In genomic region chr11:87353904-87354303, GRCh38 we compare ENCODE assay signal across 18 cellular contexts.
A peak's percentile ranks its signal among the peaks of the same experiment; 100 is the strongest.
DNase-seq lines count a peak whose midpoint lies in the region; ATAC-seq and TF ChIP-seq lines count a peak whose summit lies in the region.
"Had no signal": no experiment of that assay in that cellular context is flagged by ENCODE, and none has a peak within 500 bp of the region (broad histone marks: within the 10 kb centered on the region; RNA-seq: fewer than 3 reads in every experiment).

No MANE protein-coding gene starts in this region.

- H3K27me3 ChIP-seq in heart left ventricle = no peaks in the 10 kb centered on the region
- no peaks in the 10 kb centered on the region for H3K27me3 ChIP-seq in Karpas-422 (ENCODE audit: low read length)
- H3K27me3 ChIP-seq in ascending aorta = no peaks in the 10 kb centered on the region
- H3K27me3 ChIP-seq in osteoblast (ENCODE audit: insufficient read depth, low read length) = no peaks in the 10 kb centered on the region

- ATAC-seq in heart left ventricle = peak in 3 of 4 donors; percentile 12 to 45 (median 33)
- ATAC-seq in Right ventricle myocardium superior (ENCODE audit: poor library complexity) = no peak
- no peak for ATAC-seq in HG03571 (IDR thresholded peaks at IDR 0.05; ENCODE audit: unreplicated experiment)

- TF ChIP-seq POLR2A in heart left ventricle (IDR thresholded peaks at IDR 0.05) = no peak

- DNase-seq in heart left ventricle (peak in 1 of 5 donors; percentile 22), Right ventricle myocardium superior (no peak), Karpas-422 (no peak), ascending aorta (ENCODE audit: low spot score in 2 of 2) (no peak), osteoblast (ENCODE audit: insufficient read length, low spot score, missing footprints) (no peak), NCI-H128 (lab: John Stamatoyannopoulos, UW; ENCODE audit: unreplicated experiment) (no peak), NCI-H2029 treated with DMSO at 0.1 percent for 48 hours (lab: John Stamatoyannopoulos, UW) (no peak)
- DNase-seq: 8988T; Calu3; CD4-positive, alpha-beta T cell; EL; KG1; NCI-H1436 treated with DMSO at 0.1 percent for 48 hours; NCI-H446 treated with DMSO at 0.1 percent for 48 hours; PC-3; RPMI8226 had no signal

- H2AFZ ChIP-seq in Karpas-422 (ENCODE audit: low read length) (peak overlapping the region; percentile 5; the same call in 1 of the 2 replicates), osteoblast (ENCODE audit: low read length) (peak overlapping the region; percentile 7)

- 44 to 85% (median 65%) methylated on average over 1 of the region's 1 CpG for WGBS in heart left ventricle, 4 donors

- H3K9me2 ChIP-seq in Karpas-422 (replicated peaks; ENCODE audit: insufficient read depth, low read length) = no peaks in the 10 kb centered on the region

- no peaks in the 10 kb centered on the region for H3K79me2 ChIP-seq in Karpas-422 (ENCODE audit: low read length)
- no peaks in the 10 kb centered on the region for H3K79me2 ChIP-seq in osteoblast (ENCODE audit: insufficient read depth, low read length)

- peaks cover 0 to 50% (median 18%) of the 10 kb centered on the region in 12 donors for H3K4me1 ChIP-seq in heart left ventricle
- peaks cover 98% of the 10 kb centered on the region for H3K4me1 ChIP-seq in Karpas-422 (ENCODE audit: low read length)
- H3K4me1 ChIP-seq in ascending aorta = peaks cover 0 to 15% of the 10 kb centered on the region in 2 donors
- peaks cover 8% of the 10 kb centered on the region for H3K4me1 ChIP-seq in osteoblast (ENCODE audit: insufficient read depth, low read length)

- intact Hi-C loops in heart left ventricle (cut with DNase I) (loop anchor here (1.0 to 10.0 kb wide), 7 partner anchors 67 to 1201 kb away; partner anchors contain the start of gene CTSC (in 1 of the 10)), Right ventricle myocardium superior (cut with DNase I) (loop anchor here (2.0 kb wide), 1 partner anchor 67 kb away; no protein-coding TSS in a partner anchor), ascending aorta (cut with DNase I) (loop anchor here (1.0 to 5.0 kb wide), 3 partner anchors 67 to 1191 kb away; no protein-coding TSS in a partner anchor)

- no peak overlapping the region for H3K4me3 ChIP-seq in heart left ventricle
- H3K4me3 ChIP-seq in Karpas-422 (ENCODE audit: low read length) = no peak overlapping the region
- no peak overlapping the region for H3K4me3 ChIP-seq in ascending aorta
- no peak overlapping the region for H3K4me3 ChIP-seq in osteoblast (ENCODE audit: insufficient read depth, low read length)
- H3K4me3 ChIP-seq: GM12878 had no signal

- H3K9me3 ChIP-seq in heart left ventricle (no peaks in the 10 kb centered on the region), Karpas-422 (ENCODE audit: low read length) (no peaks in the 10 kb centered on the region), ascending aorta (no peaks in the 10 kb centered on the region), osteoblast (ENCODE audit: low read depth, low read length) (no peaks in the 10 kb centered on the region)

- no peaks in the 10 kb centered on the region for H3K36me3 ChIP-seq in heart left ventricle
- H3K36me3 ChIP-seq in Karpas-422 (ENCODE audit: insufficient read depth, low read length) = no peaks in the 10 kb centered on the region
- H3K36me3 ChIP-seq in ascending aorta = no peaks in the 10 kb centered on the region
- no peaks in the 10 kb centered on the region for H3K36me3 ChIP-seq in osteoblast (ENCODE audit: insufficient read depth, low read length)

- TF ChIP-seq CTCF in heart left ventricle (IDR thresholded peaks at IDR 0.05) (no peak), ascending aorta (IDR thresholded peaks at IDR 0.05) (no peak), osteoblast (IDR thresholded peaks at IDR 0.05; ENCODE audit: extremely low read depth, low read depth, low read length) (no peak)

- H3K27ac ChIP-seq in heart left ventricle (peak overlapping the region in 5 of 12 donors; percentile 16 to 62 (median 32)), Karpas-422 (ENCODE audit: low read length) (peak overlapping the region; percentile 42), ascending aorta (peak overlapping the region; percentile 47 to 50), osteoblast (ENCODE audit: low read depth, low read length) (no peak overlapping the region)

- H4K20me1 ChIP-seq in Karpas-422 (ENCODE audit: insufficient read depth, low read depth, low read length) = no peaks in the 10 kb centered on the region
- H4K20me1 ChIP-seq in osteoblast (ENCODE audit: insufficient read depth, low read length) = no peaks in the 10 kb centered on the region

- peak overlapping the region; percentile 40 for H3K9ac ChIP-seq in Karpas-422 (ENCODE audit: low read length)

- peak overlapping the region; percentile 48 for H3K4me2 ChIP-seq in Karpas-422 (ENCODE audit: low read depth, low read length, poor library complexity, severe bottlenecking)
- no peak overlapping the region for H3K4me2 ChIP-seq in osteoblast (ENCODE audit: insufficient read depth, low read length)

Comparison
In these comparisons a context has a peak if more than half of its experiments do, and no peak if none do; other contexts are left out.
1. ATAC-seq: peak in heart left ventricle (3 of 4); none in Right ventricle myocardium superior (single experiment) and HG03571 (single experiment).